Comparison of ENCODE assay signal across 8 cellular contexts in genomic region chr10:75230600-75231038, GRCh38. TPM values are rescaled to one million over a fixed set of nuclear protein-coding genes. Genes with fewer than 3 reads are reported as not detected.
DNase-seq lines count a peak whose midpoint lies in the region; ATAC-seq, FAIRE-seq and TF ChIP-seq lines count a peak whose summit lies in the region.

No MANE protein-coding gene starts in this region.

- H3K27me3 ChIP-seq in psoas muscle (ENCODE audit: insufficient read depth in 3 of 3, low read length in 2 of 3) (no peaks in the 10 kb centered on the region), vagina (no peaks in the 10 kb centered on the region)

- peak; percentile 70 for FAIRE-seq in H54 (lab: Jason Lieb, UNC)

- no peaks in the 10 kb centered on the region for H3K9me3 Mint-ChIP-seq in activated naive CD4-positive, alpha-beta T cell treated with anti-CD3 and anti-CD28 coated beads, Interleukin-2, amount 50 U/mL, for 72 hours

- peak; percentile 87 for DNase-seq in EH (ENCODE audit: low read depth)
- DNase-seq in H54 (ENCODE audit: insufficient read length, low spot score): peak; percentile 76
- peak; percentile 83 for DNase-seq in MV-4-11 (lab: John Stamatoyannopoulos, UW)
- peak; percentile 76 for DNase-seq in SKM-1 treated with dmso at 0.1 percent for 144 hours (lab: John Stamatoyannopoulos, UW; ENCODE audit: unreplicated experiment)
- peak; percentile 86 to 93 for DNase-seq in activated naive CD4-positive, alpha-beta T cell treated with anti-CD3 and anti-CD28 coated beads, Interleukin-2, amount 50 U/mL, for 72 hours (ENCODE audit: low spot score in 2 of 2)
- peak; percentile 71 to 98 (median 94) for DNase-seq in head of caudate nucleus
- peak; percentile 90 to 95 for DNase-seq in psoas muscle
- DNase-seq in vagina (ENCODE audit: extremely low spot score in 2 of 2): no peak

- peaks cover 17 to 21% of the 10 kb centered on the region in 2 donors for H3K36me3 Mint-ChIP-seq in activated naive CD4-positive, alpha-beta T cell treated with anti-CD3 and anti-CD28 coated beads, Interleukin-2, amount 50 U/mL, for 72 hours

- H3K4me1 ChIP-seq in psoas muscle (peaks cover 46% of the 10 kb centered on the region), vagina (peaks cover 59% of the 10 kb centered on the region)

- peak; percentile 37 to 52 for ATAC-seq in activated naive CD4-positive, alpha-beta T cell treated with anti-CD3 and anti-CD28 coated beads, Interleukin-2, amount 50 U/mL, for 72 hours
- ATAC-seq in psoas muscle: peak; percentile 48 to 66 (median 54)

- peak overlapping the region; percentile 81 to 94 for H3K27ac Mint-ChIP-seq in activated naive CD4-positive, alpha-beta T cell treated with anti-CD3 and anti-CD28 coated beads, Interleukin-2, amount 50 U/mL, for 72 hours

- WGBS in psoas muscle, 3 donors: 26 to 31% (median 29%) methylated on average over 5 of the region's 5 CpGs

- peak; percentile 89 for TF ChIP-seq CTCF in psoas muscle (IDR thresholded peaks at IDR 0.05)
- peak; percentile 91 to 98 (median 93) for TF ChIP-seq CTCF in vagina (IDR thresholded peaks at IDR 0.05)

- H3K27ac ChIP-seq in psoas muscle (peak overlapping the region; percentile 91), vagina (no peak overlapping the region)

- no peak overlapping the region for H3K4me3 ChIP-seq in psoas muscle
- no peak overlapping the region for H3K4me3 ChIP-seq in vagina

- no peak for TF ChIP-seq POLR2A in H54 (IDR thresholded peaks at IDR 0.05; ENCODE audit: low read depth, low read length)
- no peak for TF ChIP-seq POLR2A in vagina (IDR thresholded peaks at IDR 0.05)

- H3K36me3 ChIP-seq in psoas muscle (ENCODE audit: insufficient read depth in 1 of 2, low read depth in 1 of 2): peaks cover 15 to 58% of the 10 kb centered on the region in 2 donors
- H3K36me3 ChIP-seq in vagina: peaks cover 0 to 31% of the 10 kb centered on the region in 2 donors

- intact Hi-C loops in head of caudate nucleus (cut with DNase I): loop anchor here (5.0 to 10.0 kb wide), 2 partner anchors 118 to 966 kb away; partner anchors contain the start of gene SAMD8
- intact Hi-C loops in psoas muscle (cut with DNase I): loop anchor here (5.0 to 10.0 kb wide), 5 partner anchors 43 to 406 kb away; partner anchors contain the start of gene KAT6B (in 1 of the 2)
- intact Hi-C loops in vagina (cut with DNase I): loop anchor here (5.0 to 10.0 kb wide), 2 partner anchors 118 to 966 kb away; partner anchors contain the start of gene SAMD8

- H3K9me3 ChIP-seq in psoas muscle: no peaks in the 10 kb centered on the region
- H3K9me3 ChIP-seq in vagina: no peaks in the 10 kb centered on the region

RNA-seq across cellular contexts. Expression of gene COMTD1, which starts 5.1 kb away (rescaled TPM):
- 10 to 100 TPM; 34.7 to 40.1 TPM for total RNA-seq in activated naive CD4-positive, alpha-beta T cell treated with anti-CD3 and anti-CD28 coated beads, Interleukin-2, amount 50 U/mL, for 72 hours
- total RNA-seq in psoas muscle: 10 to 100 TPM; 15.2 to 38.8 (median 21.2) TPM
- 10 to 100 TPM in 2 of 3 donors, 1 to 10 TPM in 1; 5.8 to 54.7 (median 49.3) TPM for polyA plus RNA-seq in psoas muscle
- 80.0 TPM for total RNA-seq in vagina

RNA-seq across cellular contexts. Expression of gene VDAC2, which starts 20.0 kb away (rescaled TPM):
- 100 to 1,000 TPM; 192 to 271 TPM for total RNA-seq in activated naive CD4-positive, alpha-beta T cell treated with anti-CD3 and anti-CD28 coated beads, Interleukin-2, amount 50 U/mL, for 72 hours
- total RNA-seq in psoas muscle (100 to 1,000 TPM; 314 to 546 (median 399) TPM), vagina (127 TPM)
- 100 to 1,000 TPM; 391 to 770 (median 432) TPM for polyA plus RNA-seq in psoas muscle

Comparison
In these comparisons a context has a peak if more than half of its experiments do, and no peak if none do; other contexts are left out.
1. DNase-seq: peak in EH (single experiment), H54 (single experiment), MV-4-11 (single experiment), SKM-1 treated with dmso at 0.1 percent for 144 hours (single experiment), activated naive CD4-positive, alpha-beta T cell treated with anti-CD3 and anti-CD28 coated beads, Interleukin-2, amount 50 U/mL, for 72 hours (2 of 2), head of caudate nucleus (42 of 42) and psoas muscle (2 of 2); none in vagina (0 of 2).